ENCODE assay signal across 15 cellular contexts in genomic region chr7:117218700-117219099, GRCh38.
DNase-seq lines count a peak whose midpoint lies in the region; ATAC-seq and TF ChIP-seq lines count a peak whose summit lies in the region.
"Had no signal": no experiment of that assay in that cellular context is flagged by ENCODE, and none has a peak within 500 bp of the region (broad histone marks: within the 10 kb centered on the region; RNA-seq: fewer than 3 reads in every experiment).

No MANE protein-coding gene starts in this region.

- CTCF ChIA-PET in PC-3 (lab: Charles Lee) (no interaction called here), PC-9 (lab: Charles Lee) (no interaction called here)

- H4K20me1 ChIP-seq in PC-3 (ENCODE audit: low read length), result no peaks in the 10 kb centered on the region
- no peaks in the 10 kb centered on the region for H4K20me1 ChIP-seq in PC-9 (ENCODE audit: insufficient read depth)
- H4K20me1 ChIP-seq: BLaER1 had no signal

- ATAC-seq in PC-3 (peak; percentile 88), HG03378 (IDR thresholded peaks at IDR 0.05; ENCODE audit: unreplicated experiment) (no peak)

- no peak overlapping the region for H3K9ac ChIP-seq in PC-3 (ENCODE audit: low read length)
- H3K9ac ChIP-seq: BLaER1 had no signal

- POLR2A ChIA-PET in PC-3 (lab: Charles Lee; ENCODE audit: unreplicated experiment), result no interaction called here
- POLR2A ChIA-PET in PC-9 (lab: Charles Lee; ENCODE audit: unreplicated experiment), result no interaction called here

- no peak overlapping the region for H2AFZ ChIP-seq in PC-3 (ENCODE audit: low read length)
- no peak overlapping the region for H2AFZ ChIP-seq in PC-9

- peaks cover 55% of the 10 kb centered on the region for H3K4me1 Mint-ChIP-seq in mesothelial cell of epicardium
- H3K4me1 Mint-ChIP-seq: CD8-positive, alpha-beta memory T cell had no signal

- H3K9me3 ChIP-seq in PC-3 (ENCODE audit: low read length) (no peaks in the 10 kb centered on the region), PC-9 (ENCODE audit: insufficient read depth, low read depth) (no peaks in the 10 kb centered on the region), SJCRH30 (replicated peaks) (no peaks in the 10 kb centered on the region)
- H3K9me3 ChIP-seq: BLaER1, Caco-2 had no signal

- intact Hi-C loops in PC-3 (cut with micrococcal nuclease) (loop anchor here (2.0 kb wide), 1 partner anchor 52 kb away; no protein-coding TSS in a partner anchor), PC-9 (cut with micrococcal nuclease; ENCODE audit: unreplicated experiment) (no loop called here)

- no peaks in the 10 kb centered on the region for H3K9me3 Mint-ChIP-seq in mesothelial cell of epicardium
- H3K9me3 Mint-ChIP-seq: CD8-positive, alpha-beta memory T cell had no signal

- DNase-seq in EH (ENCODE audit: low read depth) (peak; percentile 17), PC-3 (no peak), fibroblast of the aortic adventitia (ENCODE audit: low read depth) (peak; percentile 83), mesothelial cell of epicardium (ENCODE audit: low spot score in 2 of 2, unreplicated experiment in 2 of 2) (no peak), PC-9 (no peak), SJCRH30 (no peak)
- DNase-seq in stimulated activated CD4-positive, alpha-beta T cell treated with anti-CD3 and anti-CD28 coated beads, Interleukin-4, amount 100 ng/mL, for 1 hour, result no peak
- DNase-seq: 8988T; AML-193; Caco-2; CD8-positive, alpha-beta memory T cell; DND-41; GF-D8 had no signal

- H3K27ac ChIP-seq in PC-3 (ENCODE audit: low read length) (no peak overlapping the region), PC-9 (no peak overlapping the region), SJCRH30 (no peak overlapping the region)
- H3K27ac ChIP-seq: BLaER1 had no signal

- H3K79me2 ChIP-seq in PC-3 (ENCODE audit: low read length) (no peaks in the 10 kb centered on the region), PC-9 (ENCODE audit: low read depth) (no peaks in the 10 kb centered on the region)

- no peak overlapping the region for H3K4me3 Mint-ChIP-seq in mesothelial cell of epicardium
- H3K4me3 Mint-ChIP-seq: CD8-positive, alpha-beta memory T cell had no signal

- H3K36me3 ChIP-seq in PC-3 (ENCODE audit: low read depth, low read length) (no peaks in the 10 kb centered on the region), PC-9 (ENCODE audit: low read depth) (no peaks in the 10 kb centered on the region), SJCRH30 (peaks cover 13% of the 10 kb centered on the region; the same call in 1 of the 2 replicates)
- H3K36me3 ChIP-seq: BLaER1 had no signal

- no peaks in the 10 kb centered on the region for H3K27me3 Mint-ChIP-seq in mesothelial cell of epicardium (ENCODE audit: low read depth)
- H3K27me3 Mint-ChIP-seq: CD8-positive, alpha-beta memory T cell had no signal

- no peaks in the 10 kb centered on the region for H3K4me1 ChIP-seq in PC-3 (ENCODE audit: insufficient read depth, low read length)
- H3K4me1 ChIP-seq in PC-9 (replicated peaks; ENCODE audit: insufficient read depth), result no peaks in the 10 kb centered on the region
- H3K4me1 ChIP-seq in SJCRH30, result no peaks in the 10 kb centered on the region
- H3K4me1 ChIP-seq: BLaER1, Caco-2 had no signal

- BruUV-seq in PC-3 (replicated peaks; lab: Mats Ljungman, UMichigan), result no TSS peak
- BruUV-seq in PC-9 (replicated peaks; lab: Mats Ljungman, UMichigan), result no TSS peak

- TF ChIP-seq CTCF in PC-3 (conservative IDR thresholded peaks at IDR 0.05; ENCODE audit: low read depth, low read length) (no peak), fibroblast of the aortic adventitia (IDR thresholded peaks at IDR 0.05; ENCODE audit: insufficient read depth, low read length) (no peak), mesothelial cell of epicardium (IDR thresholded peaks at IDR 0.05; ENCODE audit: unreplicated experiment) (no peak), PC-9 (conservative IDR thresholded peaks at IDR 0.05) (no peak)

- H3K4me2 ChIP-seq in PC-3 (ENCODE audit: low read length) (no peak overlapping the region), PC-9 (no peak overlapping the region)
- H3K4me2 ChIP-seq: BLaER1 had no signal

- H3K9me2 ChIP-seq in PC-3 (replicated peaks; ENCODE audit: low read length), result no peaks in the 10 kb centered on the region
- H3K9me2 ChIP-seq in PC-9 (ENCODE audit: insufficient read depth), result no peaks in the 10 kb centered on the region

- H3F3A ChIP-seq in PC-3 (ENCODE audit: low read length, unreplicated experiment), result no peaks in the 10 kb centered on the region
- H3F3A ChIP-seq in PC-9 (ENCODE audit: insufficient read depth, low read depth), result no peaks in the 10 kb centered on the region

- H3K36me3 Mint-ChIP-seq in mesothelial cell of epicardium, result peaks cover 26% of the 10 kb centered on the region

- peak overlapping the region; percentile 96 for H3K27ac Mint-ChIP-seq in mesothelial cell of epicardium
- H3K27ac Mint-ChIP-seq: CD8-positive, alpha-beta memory T cell had no signal

- H3K4me3 ChIP-seq in PC-3 (ENCODE audit: low read length), result no peak overlapping the region
- H3K4me3 ChIP-seq in fibroblast of the aortic adventitia (ENCODE audit: low read depth, low read length), result no peak overlapping the region
- no peak overlapping the region for H3K4me3 ChIP-seq in PC-9
- no peak overlapping the region for H3K4me3 ChIP-seq in SJCRH30
- H3K4me3 ChIP-seq: BLaER1 had no signal

- no peaks in the 10 kb centered on the region for H3K27me3 ChIP-seq in PC-3 (ENCODE audit: low read length)
- H3K27me3 ChIP-seq in PC-9 (ENCODE audit: insufficient read depth, low read depth), result no peaks in the 10 kb centered on the region
- no peaks in the 10 kb centered on the region for H3K27me3 ChIP-seq in SJCRH30
- H3K27me3 ChIP-seq: BLaER1 had no signal

Comparison
In these comparisons a context has a peak if more than half of its experiments do, and no peak if none do; other contexts are left out.
1. DNase-seq: peak in EH (single experiment) and fibroblast of the aortic adventitia (single experiment); none in PC-3 (single experiment), mesothelial cell of epicardium (0 of 2), PC-9 (0 of 2), SJCRH30 (0 of 2) and stimulated activated CD4-positive, alpha-beta T cell treated with anti-CD3 and anti-CD28 coated beads, Interleukin-4, amount 100 ng/mL, for 1 hour (single experiment).